1 cellular context compared by ENCODE assay signal in the genomic region with DNA sequence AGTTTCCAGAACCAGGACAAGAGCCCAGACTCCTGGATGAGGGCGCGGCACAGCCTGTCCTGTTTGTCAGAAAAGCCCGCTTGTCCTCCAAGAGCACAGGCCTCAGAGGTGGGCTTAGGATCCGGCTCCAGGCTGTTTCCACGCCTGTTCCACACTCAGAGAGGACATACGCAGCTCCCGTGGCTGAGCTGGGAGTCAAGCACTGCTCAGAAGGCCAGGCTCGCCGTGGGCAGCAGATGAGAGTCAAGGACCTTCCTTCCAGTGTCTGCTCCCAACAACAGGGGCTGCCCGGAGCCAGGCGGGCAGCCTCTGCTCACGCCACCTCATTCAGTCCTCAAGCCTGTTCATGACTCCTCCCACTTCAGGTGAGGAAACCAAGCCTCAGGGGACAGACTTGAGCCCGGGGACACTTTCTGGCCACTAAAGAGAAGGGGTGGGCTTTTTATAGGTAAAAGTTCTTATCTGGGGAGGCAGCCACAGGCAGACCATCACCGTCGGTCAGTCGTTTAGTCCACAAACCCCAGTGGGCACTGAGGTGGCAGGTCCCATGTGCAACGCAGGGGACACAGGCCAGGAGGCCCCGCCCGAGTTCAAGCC.
TF ChIP-seq lines count a peak whose summit lies in the region.

No MANE protein-coding gene starts in this region.

TF ChIP-seq in IMR-90, 13 proteins besides CTCF, POLR2A, EP300 and RAD21:
- no peak for TF ChIP-seq RCOR1 (IDR thresholded peaks at IDR 0.05; ENCODE audit: insufficient replicate concordance, low read length)
- TF ChIP-seq NFE2L2 (IDR thresholded peaks at IDR 0.05; ENCODE audit: low read depth, low read length): no peak
- TF ChIP-seq RFX5 (IDR thresholded peaks at IDR 0.05; ENCODE audit: low read depth, low read length): no peak
- no peak for TF ChIP-seq MXI1 (IDR thresholded peaks at IDR 0.05; ENCODE audit: borderline replicate concordance, low read depth, low read length)
- TF ChIP-seq MAFK (IDR thresholded peaks at IDR 0.05; ENCODE audit: low read depth, low read length): no peak
- no peak for TF ChIP-seq BHLHE40 (IDR thresholded peaks at IDR 0.05; ENCODE audit: low read depth, low read length)
- TF ChIP-seq FOS (IDR thresholded peaks at IDR 0.05; ENCODE audit: low read depth, low read length): no peak
- TF ChIP-seq SMC3 (IDR thresholded peaks at IDR 0.05; ENCODE audit: low read depth, low read length): no peak
- TF ChIP-seq CEBPB (IDR thresholded peaks at IDR 0.05; ENCODE audit: low read depth, low read length): no peak
- TF ChIP-seq, protein P1, sequence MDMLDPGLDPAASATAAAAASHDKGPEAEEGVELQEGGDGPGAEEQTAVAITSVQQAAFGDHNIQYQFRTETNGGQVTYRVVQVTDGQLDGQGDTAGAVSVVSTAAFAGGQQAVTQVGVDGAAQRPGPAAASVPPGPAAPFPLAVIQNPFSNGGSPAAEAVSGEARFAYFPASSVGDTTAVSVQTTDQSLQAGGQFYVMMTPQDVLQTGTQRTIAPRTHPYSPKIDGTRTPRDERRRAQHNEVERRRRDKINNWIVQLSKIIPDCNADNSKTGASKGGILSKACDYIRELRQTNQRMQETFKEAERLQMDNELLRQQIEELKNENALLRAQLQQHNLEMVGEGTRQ (IDR thresholded peaks at IDR 0.05; ENCODE audit: low read depth, low read length): no peak
- no peak for TF ChIP-seq CHD1 (IDR thresholded peaks at IDR 0.05; ENCODE audit: low read depth, low read length)
- no peak for TF ChIP-seq MAZ (IDR thresholded peaks at IDR 0.05; ENCODE audit: borderline replicate concordance, low read depth, low read length)
- TF ChIP-seq, protein P2, sequence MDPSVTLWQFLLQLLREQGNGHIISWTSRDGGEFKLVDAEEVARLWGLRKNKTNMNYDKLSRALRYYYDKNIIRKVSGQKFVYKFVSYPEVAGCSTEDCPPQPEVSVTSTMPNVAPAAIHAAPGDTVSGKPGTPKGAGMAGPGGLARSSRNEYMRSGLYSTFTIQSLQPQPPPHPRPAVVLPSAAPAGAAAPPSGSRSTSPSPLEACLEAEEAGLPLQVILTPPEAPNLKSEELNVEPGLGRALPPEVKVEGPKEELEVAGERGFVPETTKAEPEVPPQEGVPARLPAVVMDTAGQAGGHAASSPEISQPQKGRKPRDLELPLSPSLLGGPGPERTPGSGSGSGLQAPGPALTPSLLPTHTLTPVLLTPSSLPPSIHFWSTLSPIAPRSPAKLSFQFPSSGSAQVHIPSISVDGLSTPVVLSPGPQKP (IDR thresholded peaks at IDR 0.05; ENCODE audit: borderline replicate concordance, low read depth, low read length): no peak
